ENCODE assay signal across 8 cellular contexts in the genomic region with DNA sequence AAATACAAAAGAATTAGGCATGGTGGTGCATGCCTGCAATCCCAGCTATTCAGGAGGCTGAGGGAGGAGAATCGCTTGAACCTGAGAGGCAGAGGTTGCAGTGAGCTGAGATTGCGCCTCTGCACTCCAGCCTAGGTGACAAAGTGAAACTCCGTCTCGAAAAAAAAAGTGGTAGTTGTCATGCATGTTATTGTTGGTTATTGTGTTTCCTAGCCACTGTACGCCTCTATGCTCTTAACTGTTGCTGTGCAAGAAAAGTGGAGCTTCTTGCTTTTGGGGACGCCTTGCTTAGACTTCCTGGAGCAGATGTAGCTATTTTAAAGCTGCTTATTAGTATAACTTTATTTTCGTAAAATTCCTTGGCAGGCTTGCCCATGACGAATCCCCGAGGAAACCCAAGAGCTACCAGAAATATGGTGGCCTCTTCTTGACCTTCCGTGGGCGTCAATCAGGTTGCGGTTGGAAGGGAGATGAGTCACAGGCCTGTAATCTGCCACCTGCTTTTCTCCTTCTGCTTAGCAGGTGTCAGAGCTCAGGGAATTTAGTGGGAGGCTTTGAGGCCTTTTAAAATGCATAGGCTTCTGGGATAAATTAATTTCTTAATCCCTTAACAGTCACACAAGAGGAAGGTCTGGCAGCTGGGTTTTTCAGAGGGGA.
A peak's percentile ranks its signal among the peaks of the same experiment; 100 is the strongest.
DNase-seq lines count a peak whose midpoint lies in the region; ATAC-seq and TF ChIP-seq lines count a peak whose summit lies in the region.

No MANE protein-coding gene starts in this region.

- DNase-seq in AG09319 (ENCODE audit: extremely low read depth, low read depth) (peak; percentile 75), GM19240 (ENCODE audit: insufficient read length, low spot score) (peak; percentile 86), RKO (ENCODE audit: low spot score) (peak; percentile 97), hepatic stellate cell (ENCODE audit: low spot score) (peak; percentile 85), NCI-H510A treated with DMSO at 0.1 percent for 48 hours (lab: John Stamatoyannopoulos, UW) (no peak)
- peak; percentile 78 for DNase-seq in activated naive CD4-positive, alpha-beta T cell treated with Interleukin-2 at 50 U/mL for 16 hours
- peak; percentile 53 to 54 for DNase-seq in stimulated activated CD4-positive, alpha-beta T cell treated with anti-CD3 and anti-CD28 coated beads, Interleukin-2, amount 100 ng/mL, for 48 hours

- TF ChIP-seq CTCF in AG09319 (IDR thresholded peaks at IDR 0.05; ENCODE audit: low read depth, low read length), result no peak

- peak; percentile 92 for ATAC-seq in HG03175 (IDR thresholded peaks at IDR 0.05; ENCODE audit: unreplicated experiment)
